2 cellular contexts compared by ENCODE assay signal in the genomic region with DNA sequence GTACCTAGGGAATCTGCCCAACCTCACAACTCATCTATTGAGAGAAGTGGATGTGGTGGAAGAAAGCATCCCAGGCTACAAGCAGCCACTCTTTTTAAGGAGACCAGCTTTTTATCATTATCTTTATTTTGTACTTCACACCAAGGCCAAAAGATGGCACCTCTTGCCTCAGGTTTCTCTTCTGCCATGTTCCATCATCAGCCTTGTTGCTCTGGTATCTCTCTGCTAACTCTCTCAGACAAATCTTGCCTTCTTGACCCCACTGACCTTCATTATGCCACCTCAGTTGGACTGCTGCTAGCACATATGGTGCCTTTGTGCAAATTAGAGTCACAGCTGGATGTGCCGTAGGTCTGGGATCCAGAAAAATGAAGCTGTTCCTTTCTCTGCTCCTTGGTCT.
TF ChIP-seq lines count a peak whose summit lies in the region.

No MANE protein-coding gene starts in this region.

TF ChIP-seq in HCT116, 20 proteins besides CTCF, POLR2A, EP300 and RAD21:
- TF ChIP-seq TCF7L2 (IDR thresholded peaks at IDR 0.05; ENCODE audit: borderline replicate concordance, extremely low read depth, insufficient read depth, insufficient read length) (no peak), ZFX (IDR thresholded peaks at IDR 0.05) (no peak), SP1 (IDR thresholded peaks at IDR 0.05; ENCODE audit: low read depth) (no peak), FOSL1 (IDR thresholded peaks at IDR 0.05; ENCODE audit: low read depth) (no peak), CEBPB (IDR thresholded peaks at IDR 0.05; ENCODE audit: low read depth) (no peak), YY1 (IDR thresholded peaks at IDR 0.05; ENCODE audit: extremely low read depth, insufficient replicate concordance, low read depth, low read length) (no peak), EGR1 (IDR thresholded peaks at IDR 0.05; ENCODE audit: low read depth) (no peak), SRF (IDR thresholded peaks at IDR 0.05; ENCODE audit: low read depth) (no peak), CBX3 (IDR thresholded peaks at IDR 0.05; ENCODE audit: low read depth) (no peak), EZH2phosphoT487 (IDR thresholded peaks at IDR 0.05; ENCODE audit: borderline replicate concordance) (no peak)
- TF ChIP-seq, protein P1, sequence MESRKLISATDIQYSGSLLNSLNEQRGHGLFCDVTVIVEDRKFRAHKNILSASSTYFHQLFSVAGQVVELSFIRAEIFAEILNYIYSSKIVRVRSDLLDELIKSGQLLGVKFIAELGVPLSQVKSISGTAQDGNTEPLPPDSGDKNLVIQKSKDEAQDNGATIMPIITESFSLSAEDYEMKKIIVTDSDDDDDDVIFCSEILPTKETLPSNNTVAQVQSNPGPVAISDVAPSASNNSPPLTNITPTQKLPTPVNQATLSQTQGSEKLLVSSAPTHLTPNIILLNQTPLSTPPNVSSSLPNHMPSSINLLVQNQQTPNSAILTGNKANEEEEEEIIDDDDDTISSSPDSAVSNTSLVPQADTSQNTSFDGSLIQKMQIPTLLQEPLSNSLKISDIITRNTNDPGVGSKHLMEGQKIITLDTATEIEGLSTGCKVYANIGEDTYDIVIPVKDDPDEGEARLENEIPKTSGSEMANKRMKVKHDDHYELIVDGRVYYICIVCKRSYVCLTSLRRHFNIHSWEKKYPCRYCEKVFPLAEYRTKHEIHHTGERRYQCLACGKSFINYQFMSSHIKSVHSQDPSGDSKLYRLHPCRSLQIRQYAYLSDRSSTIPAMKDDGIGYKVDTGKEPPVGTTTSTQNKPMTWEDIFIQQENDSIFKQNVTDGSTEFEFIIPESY (IDR thresholded peaks at IDR 0.05; ENCODE audit: extremely low read depth, insufficient replicate concordance, low read length), result no peak
- TF ChIP-seq, protein P2, sequence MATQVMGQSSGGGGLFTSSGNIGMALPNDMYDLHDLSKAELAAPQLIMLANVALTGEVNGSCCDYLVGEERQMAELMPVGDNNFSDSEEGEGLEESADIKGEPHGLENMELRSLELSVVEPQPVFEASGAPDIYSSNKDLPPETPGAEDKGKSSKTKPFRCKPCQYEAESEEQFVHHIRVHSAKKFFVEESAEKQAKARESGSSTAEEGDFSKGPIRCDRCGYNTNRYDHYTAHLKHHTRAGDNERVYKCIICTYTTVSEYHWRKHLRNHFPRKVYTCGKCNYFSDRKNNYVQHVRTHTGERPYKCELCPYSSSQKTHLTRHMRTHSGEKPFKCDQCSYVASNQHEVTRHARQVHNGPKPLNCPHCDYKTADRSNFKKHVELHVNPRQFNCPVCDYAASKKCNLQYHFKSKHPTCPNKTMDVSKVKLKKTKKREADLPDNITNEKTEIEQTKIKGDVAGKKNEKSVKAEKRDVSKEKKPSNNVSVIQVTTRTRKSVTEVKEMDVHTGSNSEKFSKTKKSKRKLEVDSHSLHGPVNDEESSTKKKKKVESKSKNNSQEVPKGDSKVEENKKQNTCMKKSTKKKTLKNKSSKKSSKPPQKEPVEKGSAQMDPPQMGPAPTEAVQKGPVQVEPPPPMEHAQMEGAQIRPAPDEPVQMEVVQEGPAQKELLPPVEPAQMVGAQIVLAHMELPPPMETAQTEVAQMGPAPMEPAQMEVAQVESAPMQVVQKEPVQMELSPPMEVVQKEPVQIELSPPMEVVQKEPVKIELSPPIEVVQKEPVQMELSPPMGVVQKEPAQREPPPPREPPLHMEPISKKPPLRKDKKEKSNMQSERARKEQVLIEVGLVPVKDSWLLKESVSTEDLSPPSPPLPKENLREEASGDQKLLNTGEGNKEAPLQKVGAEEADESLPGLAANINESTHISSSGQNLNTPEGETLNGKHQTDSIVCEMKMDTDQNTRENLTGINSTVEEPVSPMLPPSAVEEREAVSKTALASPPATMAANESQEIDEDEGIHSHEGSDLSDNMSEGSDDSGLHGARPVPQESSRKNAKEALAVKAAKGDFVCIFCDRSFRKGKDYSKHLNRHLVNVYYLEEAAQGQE (IDR thresholded peaks at IDR 0.05; ENCODE audit: low read depth), result no peak
- TF ChIP-seq, protein P3, sequence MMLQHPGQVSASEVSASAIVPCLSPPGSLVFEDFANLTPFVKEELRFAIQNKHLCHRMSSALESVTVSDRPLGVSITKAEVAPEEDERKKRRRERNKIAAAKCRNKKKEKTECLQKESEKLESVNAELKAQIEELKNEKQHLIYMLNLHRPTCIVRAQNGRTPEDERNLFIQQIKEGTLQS (IDR thresholded peaks at IDR 0.05), result no peak

TF ChIP-seq in H1, 55 proteins besides CTCF, POLR2A, EP300 and RAD21:
- TF ChIP-seq SP1 (IDR thresholded peaks at IDR 0.05; ENCODE audit: low read depth, low read length) (no peak), TEAD4 (IDR thresholded peaks at IDR 0.05; ENCODE audit: low read depth, low read length) (no peak), SP2 (IDR thresholded peaks at IDR 0.05; ENCODE audit: low read length) (no peak)
- TF ChIP-seq, protein P4, sequence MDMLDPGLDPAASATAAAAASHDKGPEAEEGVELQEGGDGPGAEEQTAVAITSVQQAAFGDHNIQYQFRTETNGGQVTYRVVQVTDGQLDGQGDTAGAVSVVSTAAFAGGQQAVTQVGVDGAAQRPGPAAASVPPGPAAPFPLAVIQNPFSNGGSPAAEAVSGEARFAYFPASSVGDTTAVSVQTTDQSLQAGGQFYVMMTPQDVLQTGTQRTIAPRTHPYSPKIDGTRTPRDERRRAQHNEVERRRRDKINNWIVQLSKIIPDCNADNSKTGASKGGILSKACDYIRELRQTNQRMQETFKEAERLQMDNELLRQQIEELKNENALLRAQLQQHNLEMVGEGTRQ (IDR thresholded peaks at IDR 0.05; ENCODE audit: low read length), result no peak
